ENCODE assay signal across 9 cellular contexts in the genomic region with DNA sequence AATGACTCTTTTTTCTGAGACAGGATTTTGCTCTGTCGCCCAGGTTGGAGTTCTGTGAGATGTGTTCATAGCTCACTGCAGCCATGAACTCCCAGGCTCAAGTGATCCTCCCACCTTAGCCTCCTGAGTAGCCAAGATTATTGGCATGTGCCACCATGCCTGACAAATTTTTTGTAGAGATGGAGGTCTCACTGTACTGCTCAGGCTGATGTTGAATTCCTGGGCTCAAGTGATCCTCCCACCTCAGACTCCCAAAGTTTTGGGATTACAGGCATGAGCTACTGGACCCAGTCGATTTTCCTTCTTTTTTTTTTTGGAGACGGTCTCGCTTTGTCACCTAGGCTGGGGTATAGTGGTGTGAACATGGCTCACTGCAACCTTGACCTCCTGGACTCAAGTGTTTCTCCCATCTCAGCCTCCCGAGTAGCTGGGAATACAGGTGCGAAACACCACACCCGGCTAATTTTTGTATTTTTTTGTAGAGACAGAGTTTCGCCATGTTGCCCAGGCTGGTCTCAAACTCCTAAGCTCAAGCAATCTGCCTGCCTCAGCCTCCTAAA. TPM values are rescaled to one million over a fixed set of nuclear protein-coding genes. Genes with fewer than 3 reads are reported as not detected.
DNase-seq lines count a peak whose midpoint lies in the region; ATAC-seq and TF ChIP-seq lines count a peak whose summit lies in the region.
"Had no signal": no experiment of that assay in that cellular context is flagged by ENCODE, and none has a peak within 500 bp of the region (broad histone marks: within the 10 kb centered on the region; RNA-seq: fewer than 3 reads in every experiment).

No MANE protein-coding gene starts in this region.

- CTCF ChIA-PET in SK-N-SH (lab: Yijun Ruan, JAX): interaction anchor here (2.0 kb wide), 1 partner anchor 36 kb away, joined by 9 read pairs; no protein-coding TSS in a partner anchor

- ATAC-seq in SK-N-SH treated with all-trans-retinoic acid at 6 μM for 48 hours: no peak
- no peak for ATAC-seq in GM21390 (IDR thresholded peaks at IDR 0.05; ENCODE audit: unreplicated experiment)

- peaks cover 0 to 44% of the 10 kb centered on the region in 2 experiments for H3K36me3 ChIP-seq in SK-N-SH (replicated peaks in 1 of 2; ENCODE audit: control insufficient read depth in 1 of 2, insufficient read depth in 2 of 2, low read length in 1 of 2)
- H3K36me3 ChIP-seq in adipocyte (ENCODE audit: control insufficient read depth, insufficient read depth, low read length, severe bottlenecking): peaks cover 29% of the 10 kb centered on the region
- H3K36me3 ChIP-seq in liver (ENCODE audit: control insufficient read depth in 4 of 4, insufficient read depth in 3 of 4, low read depth in 1 of 4, low read length in 3 of 4): no peaks in the 10 kb centered on the region
- peaks cover 5% of the 10 kb centered on the region for H3K36me3 ChIP-seq in suprapubic skin

- no peak for TF ChIP-seq CTCF in SK-N-SH (IDR thresholded peaks at IDR 0.05)
- TF ChIP-seq CTCF in liver (IDR thresholded peaks at IDR 0.05; ENCODE audit: low read depth, low read length, missing input control): no peak
- TF ChIP-seq CTCF in suprapubic skin (IDR thresholded peaks at IDR 0.05): no peak

- WGBS in SK-N-SH (ENCODE audit: low lambda C conversion rate): 94% methylated on average over 8 of the region's 8 CpGs
- 89% methylated on average over 8 of the region's 8 CpGs for WGBS in liver
- WGBS in suprapubic skin: 93% methylated on average over 8 of the region's 8 CpGs

- peaks cover 97% of the 10 kb centered on the region for H3K79me2 ChIP-seq in SK-N-SH (ENCODE audit: insufficient read depth)

- peak overlapping the region; percentile 53; the same call in 1 of the 2 replicates for H3K4me2 ChIP-seq in SK-N-SH

- TF ChIP-seq POLR2A in suprapubic skin (IDR thresholded peaks at IDR 0.05): no peak

- H3K27ac ChIP-seq in SK-N-SH (ENCODE audit: low read depth in 2 of 2, low read length in 1 of 2): peak overlapping the region; percentile 85 to 92; a peak in 3 of 4 replicates
- H3K27ac ChIP-seq in liver (ENCODE audit: low read depth in 1 of 2, low read length in 2 of 2): peak overlapping the region; percentile 89 to 97
- peak overlapping the region; percentile 86 for H3K27ac ChIP-seq in suprapubic skin
- H3K27ac ChIP-seq: 22Rv1 had no signal

- no peaks in the 10 kb centered on the region for H3K9me2 ChIP-seq in SK-N-SH

- DNase-seq in SK-N-SH (no peak), adipocyte (ENCODE audit: low read depth) (no peak), suprapubic skin (ENCODE audit: low spot score in 2 of 2) (no peak), NCI-H1092 (lab: John Stamatoyannopoulos, UW) (no peak), ureter (ENCODE audit: low spot score) (no peak)

- TF ChIP-seq EP300 in SK-N-SH (IDR thresholded peaks at IDR 0.05; ENCODE audit: borderline replicate concordance in 1 of 2, low read depth in 1 of 2, low read length in 1 of 2) (no peak), suprapubic skin (IDR thresholded peaks at IDR 0.05) (no peak)

- peaks cover 43% of the 10 kb centered on the region for H3F3A ChIP-seq in SK-N-SH (replicated peaks; ENCODE audit: insufficient read depth)

- no peak overlapping the region for H2AFZ ChIP-seq in SK-N-SH (ENCODE audit: low read depth)

- no peak for TF ChIP-seq RAD21 in SK-N-SH (IDR thresholded peaks at IDR 0.05; ENCODE audit: low read length)
- TF ChIP-seq RAD21 in liver (IDR thresholded peaks at IDR 0.05): no peak

- no peaks in the 10 kb centered on the region for H4K20me1 ChIP-seq in SK-N-SH (ENCODE audit: insufficient read depth)

- no peaks in the 10 kb centered on the region for H3K27me3 ChIP-seq in SK-N-SH (ENCODE audit: insufficient read depth)
- H3K27me3 ChIP-seq in adipocyte (replicated peaks; ENCODE audit: control insufficient read depth, insufficient read depth, low read length): no peaks in the 10 kb centered on the region
- no peaks in the 10 kb centered on the region for H3K27me3 ChIP-seq in liver (ENCODE audit: control insufficient read depth in 4 of 4, insufficient read depth in 4 of 4, low read length in 3 of 4)
- H3K27me3 ChIP-seq in suprapubic skin: no peaks in the 10 kb centered on the region

- POLR2A ChIA-PET in SK-N-SH (lab: Yijun Ruan, JAX): interaction anchor here (1.4 kb wide), 1 partner anchor 13 kb away, joined by 3 read pairs; no protein-coding TSS in a partner anchor

- H3K4me3 ChIP-seq in SK-N-SH (ENCODE audit: low read depth in 2 of 2, low read length in 1 of 2) (no peak overlapping the region), adipocyte (ENCODE audit: low read length) (no peak overlapping the region), liver (ENCODE audit: low read depth in 1 of 3, low read length in 3 of 3) (no peak overlapping the region), suprapubic skin (no peak overlapping the region)

- peak overlapping the region; percentile 48 for H3K9ac ChIP-seq in SK-N-SH
- peak overlapping the region; percentile 69 for H3K9ac ChIP-seq in adipocyte (ENCODE audit: low read length)
- H3K9ac ChIP-seq in liver (ENCODE audit: low read depth in 1 of 2, low read length in 2 of 2): no peak overlapping the region

- H3K9me3 ChIP-seq in SK-N-SH (no peaks in the 10 kb centered on the region), adipocyte (ENCODE audit: control insufficient read depth, low read length) (no peaks in the 10 kb centered on the region), liver (ENCODE audit: control insufficient read depth in 4 of 4, low read length in 3 of 4) (no peaks in the 10 kb centered on the region), suprapubic skin (no peaks in the 10 kb centered on the region)

- H3K4me1 ChIP-seq in SK-N-SH (ENCODE audit: control insufficient read depth in 1 of 2, insufficient read depth in 2 of 2, low read depth in 1 of 2, low read length in 1 of 2) (peaks cover 3 to 41% of the 10 kb centered on the region in 2 experiments; a peak in 3 of 4 replicates), adipocyte (ENCODE audit: control insufficient read depth, insufficient read depth, low read length) (peaks cover 74% of the 10 kb centered on the region), liver (ENCODE audit: control insufficient read depth in 4 of 4, insufficient read depth in 4 of 4, low read length in 3 of 4) (peaks cover 17 to 56% (median 31%) of the 10 kb centered on the region in 4 donors), suprapubic skin (peaks cover 66% of the 10 kb centered on the region)

TF ChIP-seq in SK-N-SH, 30 proteins besides CTCF, POLR2A, EP300 and RAD21 (continues in another document):
- TF ChIP-seq EZH2phosphoT487 (IDR thresholded peaks at IDR 0.05; ENCODE audit: borderline replicate concordance, low read depth) (no peak), POLR2AphosphoS5 (IDR thresholded peaks at IDR 0.05; ENCODE audit: low read depth, low read length) (no peak), FOXM1 (IDR thresholded peaks at IDR 0.05; ENCODE audit: low read depth) (no peak), MEF2A (IDR thresholded peaks at IDR 0.05; ENCODE audit: borderline replicate concordance, low read depth) (no peak), GABPA (IDR thresholded peaks at IDR 0.05; ENCODE audit: low read depth) (no peak), FOXJ3 (CRISPR knock-in tag; IDR thresholded peaks at IDR 0.05) (no peak)
- TF ChIP-seq, protein P1, sequence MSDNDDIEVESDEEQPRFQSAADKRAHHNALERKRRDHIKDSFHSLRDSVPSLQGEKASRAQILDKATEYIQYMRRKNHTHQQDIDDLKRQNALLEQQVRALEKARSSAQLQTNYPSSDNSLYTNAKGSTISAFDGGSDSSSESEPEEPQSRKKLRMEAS (IDR thresholded peaks at IDR 0.05; ENCODE audit: low read depth): no peak

TF ChIP-seq in SK-N-SH treated with all-trans-retinoic acid at 6 μM for 48 hours, 23 proteins besides CTCF, POLR2A, EP300 and RAD21 (continues in another document):
- no peak for TF ChIP-seq SNAI2 (CRISPR knock-in tag; IDR thresholded peaks at IDR 0.05)

TF ChIP-seq in liver, 16 proteins besides CTCF, POLR2A, EP300 and RAD21 (continues in another document):
- TF ChIP-seq HNF4A (conservative IDR thresholded peaks at IDR 0.05) (no peak), EGR1 (IDR thresholded peaks at IDR 0.05; ENCODE audit: low read depth in 2 of 2) (no peak), SP1 (IDR thresholded peaks at IDR 0.05) (no peak), HNF4G (IDR thresholded peaks at IDR 0.05) (no peak), RXRA (IDR thresholded peaks at IDR 0.05) (no peak)
- TF ChIP-seq, protein P2, sequence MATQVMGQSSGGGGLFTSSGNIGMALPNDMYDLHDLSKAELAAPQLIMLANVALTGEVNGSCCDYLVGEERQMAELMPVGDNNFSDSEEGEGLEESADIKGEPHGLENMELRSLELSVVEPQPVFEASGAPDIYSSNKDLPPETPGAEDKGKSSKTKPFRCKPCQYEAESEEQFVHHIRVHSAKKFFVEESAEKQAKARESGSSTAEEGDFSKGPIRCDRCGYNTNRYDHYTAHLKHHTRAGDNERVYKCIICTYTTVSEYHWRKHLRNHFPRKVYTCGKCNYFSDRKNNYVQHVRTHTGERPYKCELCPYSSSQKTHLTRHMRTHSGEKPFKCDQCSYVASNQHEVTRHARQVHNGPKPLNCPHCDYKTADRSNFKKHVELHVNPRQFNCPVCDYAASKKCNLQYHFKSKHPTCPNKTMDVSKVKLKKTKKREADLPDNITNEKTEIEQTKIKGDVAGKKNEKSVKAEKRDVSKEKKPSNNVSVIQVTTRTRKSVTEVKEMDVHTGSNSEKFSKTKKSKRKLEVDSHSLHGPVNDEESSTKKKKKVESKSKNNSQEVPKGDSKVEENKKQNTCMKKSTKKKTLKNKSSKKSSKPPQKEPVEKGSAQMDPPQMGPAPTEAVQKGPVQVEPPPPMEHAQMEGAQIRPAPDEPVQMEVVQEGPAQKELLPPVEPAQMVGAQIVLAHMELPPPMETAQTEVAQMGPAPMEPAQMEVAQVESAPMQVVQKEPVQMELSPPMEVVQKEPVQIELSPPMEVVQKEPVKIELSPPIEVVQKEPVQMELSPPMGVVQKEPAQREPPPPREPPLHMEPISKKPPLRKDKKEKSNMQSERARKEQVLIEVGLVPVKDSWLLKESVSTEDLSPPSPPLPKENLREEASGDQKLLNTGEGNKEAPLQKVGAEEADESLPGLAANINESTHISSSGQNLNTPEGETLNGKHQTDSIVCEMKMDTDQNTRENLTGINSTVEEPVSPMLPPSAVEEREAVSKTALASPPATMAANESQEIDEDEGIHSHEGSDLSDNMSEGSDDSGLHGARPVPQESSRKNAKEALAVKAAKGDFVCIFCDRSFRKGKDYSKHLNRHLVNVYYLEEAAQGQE (IDR thresholded peaks at IDR 0.05): no peak

RNA-seq across cellular contexts. Expression of a gene that starts 24.3 kb away (rescaled TPM):
- polyA plus RNA-seq in SK-N-SH (2012; rRNA removed): 99.9 and 103 TPM in 2 replicates
- 72.3 and 83.8 TPM in 2 replicates for polyA plus RNA-seq in SK-N-SH (2012; cell fraction: cytosol; rRNA removed)
- polyA plus RNA-seq in SK-N-SH (2012; cell fraction: nucleus; rRNA removed): 61.3 and 62.2 TPM in 2 replicates
- total RNA-seq in liver: 100 to 1,000 TPM in 1 of 2 donors, 10 to 100 TPM in 1; 48.4 to 124 TPM
- 10 to 100 TPM; 29.7 to 43.7 TPM for polyA plus RNA-seq in liver
- 100 to 1,000 TPM; 104 to 120 (median 107) TPM for total RNA-seq in suprapubic skin
- total RNA-seq in ureter: 91.4 TPM

RNA-seq across cellular contexts. Expression of a gene that starts 40.8 kb away (rescaled TPM):
- polyA plus RNA-seq in SK-N-SH (2012; rRNA removed): 14.4 and 17.1 TPM in 2 replicates
- polyA plus RNA-seq in SK-N-SH (2012; cell fraction: cytosol; rRNA removed): 19.1 and 20.2 TPM in 2 replicates
- polyA plus RNA-seq in SK-N-SH (2012; cell fraction: nucleus; rRNA removed): 12.7 and 12.8 TPM in 2 replicates
- total RNA-seq in liver: 10 to 100 TPM in 1 of 2 donors, 1 to 10 TPM in 1; 1.3 to 40.8 TPM
- 1 to 10 TPM; 1.1 to 3.6 TPM for polyA plus RNA-seq in liver
- total RNA-seq in suprapubic skin: 10 to 100 TPM in 2 of 4 donors, 1 to 10 TPM in 2; 4.4 to 11.2 (median 9.7) TPM
- total RNA-seq in ureter: 0.81 TPM

Comparison
In these comparisons a context has a peak if more than half of its experiments do, and no peak if none do; other contexts are left out.
1. H3K9ac ChIP-seq: peak in SK-N-SH (single experiment) and adipocyte (single experiment); none in liver (0 of 2).
2. Peak in every context shown above with its lines, with median percentiles within 50 percentile points of each other: H3K27ac ChIP-seq.